ENCODE assay signal across 21 cellular contexts in the genomic region with DNA sequence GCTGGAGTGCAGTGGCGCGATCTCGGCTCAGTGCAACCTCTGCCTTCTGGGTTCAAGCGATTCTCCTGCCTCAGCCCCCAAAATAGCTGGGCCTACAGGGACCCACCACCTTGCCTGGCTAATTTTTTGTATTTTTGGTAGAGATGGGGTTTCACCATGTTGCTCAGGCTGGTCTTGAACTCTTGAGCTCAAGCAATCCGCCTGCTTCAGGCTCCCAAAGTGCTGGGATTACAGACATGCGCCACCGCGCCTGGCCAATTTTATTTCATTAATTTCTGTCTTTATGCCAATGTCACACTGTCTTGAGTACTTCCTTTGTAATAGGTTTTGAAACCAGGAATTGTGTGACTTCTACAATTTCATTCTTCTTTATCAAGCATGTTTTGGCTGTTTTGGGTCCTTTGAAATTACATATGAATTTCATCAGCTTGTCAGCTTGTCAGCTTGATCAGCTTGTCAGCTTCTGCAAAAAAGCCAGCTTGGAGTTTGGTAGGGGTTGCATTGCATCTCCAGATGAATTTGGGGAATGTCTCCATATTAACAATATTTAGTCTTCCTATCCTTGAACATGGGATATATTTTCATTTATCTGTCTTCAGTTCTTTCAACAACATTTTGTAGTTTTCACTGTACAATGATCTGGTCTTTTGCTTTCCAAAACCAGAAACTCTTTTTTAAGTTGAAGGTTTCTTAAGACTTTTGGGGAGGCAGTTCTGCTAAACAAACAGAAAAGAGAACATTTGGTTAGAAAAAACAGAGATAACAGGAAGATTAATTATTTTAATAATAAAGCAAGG. TPM values are rescaled to one million over a fixed set of nuclear protein-coding genes. Genes with fewer than 3 reads are reported as not detected.
DNase-seq lines count a peak whose midpoint lies in the region; ATAC-seq and TF ChIP-seq lines count a peak whose summit lies in the region.
"Had no signal": no experiment of that assay in that cellular context is flagged by ENCODE, and none has a peak within 500 bp of the region (broad histone marks: within the 10 kb centered on the region; RNA-seq: fewer than 3 reads in every experiment).

No MANE protein-coding gene starts in this region.

- intact Hi-C loops in left ventricle myocardium inferior (cut with micrococcal nuclease), result no loop called here

- TF ChIP-seq CTCF in cardiac muscle cell (IDR thresholded peaks at IDR 0.05; ENCODE audit: low read depth, low read length) (no peak), left ventricle myocardium inferior (IDR thresholded peaks at IDR 0.05; ENCODE audit: borderline replicate concordance) (no peak), HL-60 (IDR thresholded peaks at IDR 0.05; ENCODE audit: insufficient read depth, low read length) (no peak), mesothelial cell of epicardium (IDR thresholded peaks at IDR 0.05; ENCODE audit: unreplicated experiment) (no peak)

- H3K4me3 ChIP-seq in cardiac muscle cell (no peak overlapping the region), left ventricle myocardium inferior (no peak overlapping the region), HL-60 (replicated peaks; ENCODE audit: insufficient read depth, low read length) (no peak overlapping the region)
- H3K4me3 ChIP-seq: lung, transverse colon had no signal

- peaks cover 5% of the 10 kb centered on the region for H3K36me3 Mint-ChIP-seq in central memory CD8-positive, alpha-beta T cell (ENCODE audit: insufficient read depth)
- H3K36me3 Mint-ChIP-seq in stimulated activated memory B cell treated with anti-CD40 and anti-IgM and Interleukin-4, amounts not matched to agents 10 μg/mL and 1 μg/mL and 100 μg/mL, for 72 hours, result peaks cover 32% of the 10 kb centered on the region
- peaks cover 20% of the 10 kb centered on the region for H3K36me3 Mint-ChIP-seq in mesothelial cell of epicardium

- H3K27ac Mint-ChIP-seq in central memory CD8-positive, alpha-beta T cell (ENCODE audit: low read depth), result peak overlapping the region; percentile 35
- peak overlapping the region; percentile 37 for H3K27ac Mint-ChIP-seq in stimulated activated memory B cell treated with anti-CD40 and anti-IgM and Interleukin-4, amounts not matched to agents 10 μg/mL and 1 μg/mL and 100 μg/mL, for 72 hours
- no peak overlapping the region for H3K27ac Mint-ChIP-seq in mesothelial cell of epicardium
- H3K27ac Mint-ChIP-seq: activated CD4-positive, alpha-beta T cell treated with anti-CD3 and anti-CD28 coated beads, Interleukin-2, amount 10 ng/mL, durations not matched to agents 24 days and 14 days; activated naive CD4-positive, alpha-beta T cell treated with anti-CD3 and anti-CD28 coated beads, Interleukin-2, amount 10 ng/mL, durations not matched to agents 7 days and 5 days had no signal

- H3K27me3 ChIP-seq in cardiac muscle cell (no peaks in the 10 kb centered on the region), left ventricle myocardium inferior (ENCODE audit: low read depth) (no peaks in the 10 kb centered on the region), HL-60 (ENCODE audit: insufficient read depth, poor library complexity, severe bottlenecking) (no peaks in the 10 kb centered on the region)
- H3K27me3 ChIP-seq: transverse colon had no signal

- ATAC-seq in central memory CD8-positive, alpha-beta T cell (replicated peaks; ENCODE audit: extremely low read depth, poor library complexity, severe bottlenecking), result no peak
- ATAC-seq in stimulated activated memory B cell treated with anti-CD40 and anti-IgM and Interleukin-4, amounts not matched to agents 10 μg/mL and 1 μg/mL and 100 μg/mL, for 72 hours, result no peak
- ATAC-seq: naive thymus-derived CD4-positive, alpha-beta T cell; sciatic nerve had no signal

- H3K27ac ChIP-seq in cardiac muscle cell (peak overlapping the region; percentile 4), left ventricle myocardium inferior (replicated peaks) (no peak overlapping the region), HL-60 (replicated peaks) (peak overlapping the region; percentile 46)
- H3K27ac ChIP-seq: parathyroid adenoma, transverse colon had no signal

- no peaks in the 10 kb centered on the region for H3K9me3 Mint-ChIP-seq in central memory CD8-positive, alpha-beta T cell
- H3K9me3 Mint-ChIP-seq in stimulated activated memory B cell treated with anti-CD40 and anti-IgM and Interleukin-4, amounts not matched to agents 10 μg/mL and 1 μg/mL and 100 μg/mL, for 72 hours, result no peaks in the 10 kb centered on the region
- peaks cover 6% of the 10 kb centered on the region for H3K9me3 Mint-ChIP-seq in mesothelial cell of epicardium
- H3K9me3 Mint-ChIP-seq: activated CD4-positive, alpha-beta T cell treated with anti-CD3 and anti-CD28 coated beads, Interleukin-2, amount 10 ng/mL, durations not matched to agents 24 days and 14 days; activated naive CD4-positive, alpha-beta T cell treated with anti-CD3 and anti-CD28 coated beads, Interleukin-2, amount 10 ng/mL, durations not matched to agents 7 days and 5 days; H9; naive thymus-derived CD4-positive, alpha-beta T cell had no signal

- DNase-seq in cardiac muscle cell (ENCODE audit: low read depth in 1 of 2, low spot score in 1 of 2), result no peak
- no peak for DNase-seq in left ventricle myocardium inferior
- DNase-seq in HL-60 (ENCODE audit: low read depth in 1 of 2, low spot score in 1 of 2), result no peak
- DNase-seq in central memory CD8-positive, alpha-beta T cell (ENCODE audit: low spot score in 2 of 2), result no peak
- DNase-seq in DMS53 (lab: John Stamatoyannopoulos, UW), result no peak
- no peak for DNase-seq in 8988T
- DNase-seq in mesothelial cell of epicardium (ENCODE audit: low spot score in 2 of 2, unreplicated experiment in 2 of 2), result no peak
- DNase-seq: activated CD4-positive, alpha-beta T cell treated with anti-CD3 and anti-CD28 coated beads, Interleukin-2, amount 10 ng/mL, durations not matched to agents 24 days and 14 days; activated naive CD4-positive, alpha-beta T cell treated with anti-CD3 and anti-CD28 coated beads, Interleukin-2, amount 10 ng/mL, durations not matched to agents 7 days and 5 days; COR-L47; H9; IMR-90; naive thymus-derived CD4-positive, alpha-beta T cell; NCI-H1694 treated with DMSO at 0.1 percent for 48 hours; NCI-H446 treated with DMSO at 0.1 percent for 48 hours; stimulated activated naive CD4-positive, alpha-beta T cell; transverse colon had no signal

- H3K4me3 Mint-ChIP-seq in central memory CD8-positive, alpha-beta T cell, result no peak overlapping the region
- no peak overlapping the region for H3K4me3 Mint-ChIP-seq in stimulated activated memory B cell treated with anti-CD40 and anti-IgM and Interleukin-4, amounts not matched to agents 10 μg/mL and 1 μg/mL and 100 μg/mL, for 72 hours
- H3K4me3 Mint-ChIP-seq in mesothelial cell of epicardium, result no peak overlapping the region
- H3K4me3 Mint-ChIP-seq: activated CD4-positive, alpha-beta T cell treated with anti-CD3 and anti-CD28 coated beads, Interleukin-2, amount 10 ng/mL, durations not matched to agents 24 days and 14 days; activated naive CD4-positive, alpha-beta T cell treated with anti-CD3 and anti-CD28 coated beads, Interleukin-2, amount 10 ng/mL, durations not matched to agents 7 days and 5 days; H9 had no signal

- H3K9me3 ChIP-seq in cardiac muscle cell (ENCODE audit: low read depth), result no peaks in the 10 kb centered on the region
- H3K9me3 ChIP-seq in left ventricle myocardium inferior (replicated peaks), result no peaks in the 10 kb centered on the region
- H3K9me3 ChIP-seq: transverse colon had no signal

- H3K4me1 ChIP-seq in cardiac muscle cell (ENCODE audit: low read depth), result no peaks in the 10 kb centered on the region
- H3K4me1 ChIP-seq in left ventricle myocardium inferior, result peaks cover 34% of the 10 kb centered on the region
- H3K4me1 ChIP-seq: parathyroid adenoma had no signal

- no peaks in the 10 kb centered on the region for H3K36me3 ChIP-seq in cardiac muscle cell
- no peaks in the 10 kb centered on the region for H3K36me3 ChIP-seq in left ventricle myocardium inferior
- H3K36me3 ChIP-seq: transverse colon had no signal

- no peaks in the 10 kb centered on the region for H3K27me3 Mint-ChIP-seq in central memory CD8-positive, alpha-beta T cell
- H3K27me3 Mint-ChIP-seq in stimulated activated memory B cell treated with anti-CD40 and anti-IgM and Interleukin-4, amounts not matched to agents 10 μg/mL and 1 μg/mL and 100 μg/mL, for 72 hours, result no peaks in the 10 kb centered on the region
- no peaks in the 10 kb centered on the region for H3K27me3 Mint-ChIP-seq in mesothelial cell of epicardium (ENCODE audit: low read depth)
- H3K27me3 Mint-ChIP-seq: activated CD4-positive, alpha-beta T cell treated with anti-CD3 and anti-CD28 coated beads, Interleukin-2, amount 10 ng/mL, durations not matched to agents 24 days and 14 days; activated naive CD4-positive, alpha-beta T cell treated with anti-CD3 and anti-CD28 coated beads, Interleukin-2, amount 10 ng/mL, durations not matched to agents 7 days and 5 days; naive thymus-derived CD4-positive, alpha-beta T cell had no signal

- H3K4me1 Mint-ChIP-seq in central memory CD8-positive, alpha-beta T cell, result peaks cover 56% of the 10 kb centered on the region
- peaks cover 54% of the 10 kb centered on the region for H3K4me1 Mint-ChIP-seq in stimulated activated memory B cell treated with anti-CD40 and anti-IgM and Interleukin-4, amounts not matched to agents 10 μg/mL and 1 μg/mL and 100 μg/mL, for 72 hours
- H3K4me1 Mint-ChIP-seq in mesothelial cell of epicardium, result peaks cover 9% of the 10 kb centered on the region

RNA-seq across cellular contexts. Expression of gene ZFAND3, which starts 20.8 kb away (rescaled TPM):
- total RNA-seq in cardiac muscle cell (43.9 and 49.9 TPM in 2 replicates), left ventricle myocardium inferior (81.8 TPM), mesothelial cell of epicardium (78.9 to 83.5 TPM (median 81.2 TPM) in 3 replicates)
- polyA plus RNA-seq in cardiac muscle cell, result 68.0 and 102 TPM in 2 replicates
